ENCODE assay signal across 14 cellular contexts in genomic region chr20:32621071-32621913, GRCh38. TPM values are rescaled to one million over a fixed set of nuclear protein-coding genes. Genes with fewer than 3 reads are reported as not detected.
DNase-seq lines count a peak whose midpoint lies in the region; ATAC-seq, FAIRE-seq and TF ChIP-seq lines count a peak whose summit lies in the region.
"Had no signal": no experiment of that assay in that cellular context is flagged by ENCODE, and none has a peak within 500 bp of the region (broad histone marks: within the 10 kb centered on the region; RNA-seq: fewer than 3 reads in every experiment).

No MANE protein-coding gene starts in this region.

- 79 to 84% methylated on average over 6 of the region's 6 CpGs for WGBS in pancreas, 2 donors

- FAIRE-seq in pancreas (lab: Jason Lieb, UNC): no peak

- H3K4me3 Mint-ChIP-seq in activated naive CD4-positive, alpha-beta T cell treated with anti-CD3 and anti-CD28 coated beads for 36 hours: no peak overlapping the region
- H3K4me3 Mint-ChIP-seq in activated CD4-positive, alpha-beta memory T cell treated with anti-CD3 and anti-CD28 coated beads, Interleukin-2, amount 10 ng/mL, durations not matched to agents 7 days and 5 days: no peak overlapping the region
- H3K4me3 Mint-ChIP-seq: stimulated activated effector memory CD8-positive, alpha-beta T cell treated with anti-CD3 and anti-CD28 coated beads, Interleukin-12 subunit alpha, Interleukin-12 subunit beta, amount 100 ng/mL, for 72 hours had no signal

- H3K36me3 ChIP-seq in osteoblast (ENCODE audit: insufficient read depth, low read length): no peaks in the 10 kb centered on the region
- no peaks in the 10 kb centered on the region for H3K36me3 ChIP-seq in pancreas

- intact Hi-C loops in activated naive CD4-positive, alpha-beta T cell treated with anti-CD3 and anti-CD28 coated beads for 36 hours (cut with micrococcal nuclease): no loop called here
- intact Hi-C loops in pancreas (cut with DNase I): no loop called here

- ATAC-seq in pancreas (no peak), HG03439 (IDR thresholded peaks at IDR 0.05; ENCODE audit: unreplicated experiment) (no peak)
- ATAC-seq: activated CD4-positive, CD25-positive, alpha-beta regulatory T cell treated with anti-CD3 and anti-CD28 coated beads, Interleukin-2, amount 50 U/mL, for 24 hours; foreskin keratinocyte had no signal

- no peak for DNase-seq in activated naive CD4-positive, alpha-beta T cell treated with anti-CD3 and anti-CD28 coated beads for 36 hours
- no peak for DNase-seq in activated naive CD4-positive, alpha-beta T cell treated with Interleukin-2 at 50 U/mL for 16 hours
- DNase-seq in HPDE6-E6E7 (ENCODE audit: extremely low spot score) (peak; percentile 87), osteoblast (ENCODE audit: insufficient read length, low spot score, missing footprints) (peak; percentile 94), pancreas (no peak), cerebellum (ENCODE audit: low spot score) (no peak)
- DNase-seq in activated CD4-positive, alpha-beta memory T cell treated with anti-CD3 and anti-CD28 coated beads, Interleukin-2, amount 10 ng/mL, durations not matched to agents 7 days and 5 days: peak; percentile 25
- DNase-seq: foreskin keratinocyte; KBM-7; NCI-H187 treated with DMSO at 0.1 percent for 48 hours; stimulated activated CD4-positive, alpha-beta T cell treated with anti-CD3 and anti-CD28 coated beads, Interleukin-2, amount 100 ng/mL, for 48 hours had no signal

- H3K4me3 ChIP-seq in osteoblast (ENCODE audit: insufficient read depth, low read length) (no peak overlapping the region), pancreas (no peak overlapping the region)

- H3K9me3 ChIP-seq in osteoblast (ENCODE audit: low read depth, low read length): no peaks in the 10 kb centered on the region
- H3K9me3 ChIP-seq in pancreas: no peaks in the 10 kb centered on the region

- no peak overlapping the region for H2AFZ ChIP-seq in osteoblast (ENCODE audit: low read length)

- H3K4me1 ChIP-seq in osteoblast (ENCODE audit: insufficient read depth, low read length) (no peaks in the 10 kb centered on the region), pancreas (no peaks in the 10 kb centered on the region)
- H3K4me1 ChIP-seq: foreskin keratinocyte had no signal

- TF ChIP-seq CTCF in osteoblast (IDR thresholded peaks at IDR 0.05; ENCODE audit: extremely low read depth, low read depth, low read length): no peak
- no peak for TF ChIP-seq CTCF in pancreas (IDR thresholded peaks at IDR 0.05)

- no peaks in the 10 kb centered on the region for H3K36me3 Mint-ChIP-seq in activated naive CD4-positive, alpha-beta T cell treated with anti-CD3 and anti-CD28 coated beads for 36 hours (ENCODE audit: low read depth)
- no peaks in the 10 kb centered on the region for H3K36me3 Mint-ChIP-seq in activated CD4-positive, alpha-beta memory T cell treated with anti-CD3 and anti-CD28 coated beads, Interleukin-2, amount 10 ng/mL, durations not matched to agents 7 days and 5 days (ENCODE audit: low read depth)
- H3K36me3 Mint-ChIP-seq: stimulated activated effector memory CD8-positive, alpha-beta T cell treated with anti-CD3 and anti-CD28 coated beads, Interleukin-12 subunit alpha, Interleukin-12 subunit beta, amount 100 ng/mL, for 72 hours had no signal

- POLR2A ChIA-PET in activated CD4-positive, alpha-beta memory T cell treated with anti-CD3 and anti-CD28 coated beads, Interleukin-2, amount 10 ng/mL, durations not matched to agents 7 days and 5 days (lab: Charles Lee): no interaction called here

- H3K27ac ChIP-seq in osteoblast (ENCODE audit: low read depth, low read length) (no peak overlapping the region), pancreas (no peak overlapping the region)
- H3K27ac ChIP-seq: foreskin keratinocyte had no signal

- no peaks in the 10 kb centered on the region for H3K9me3 Mint-ChIP-seq in activated naive CD4-positive, alpha-beta T cell treated with anti-CD3 and anti-CD28 coated beads for 36 hours
- H3K9me3 Mint-ChIP-seq in activated CD4-positive, alpha-beta memory T cell treated with anti-CD3 and anti-CD28 coated beads, Interleukin-2, amount 10 ng/mL, durations not matched to agents 7 days and 5 days: no peaks in the 10 kb centered on the region
- H3K9me3 Mint-ChIP-seq: stimulated activated effector memory CD8-positive, alpha-beta T cell treated with anti-CD3 and anti-CD28 coated beads, Interleukin-12 subunit alpha, Interleukin-12 subunit beta, amount 100 ng/mL, for 72 hours had no signal

- H3K4me1 Mint-ChIP-seq in activated naive CD4-positive, alpha-beta T cell treated with anti-CD3 and anti-CD28 coated beads for 36 hours (ENCODE audit: low read depth): peaks cover 3% of the 10 kb centered on the region
- H3K4me1 Mint-ChIP-seq in activated CD4-positive, alpha-beta memory T cell treated with anti-CD3 and anti-CD28 coated beads, Interleukin-2, amount 10 ng/mL, durations not matched to agents 7 days and 5 days: no peaks in the 10 kb centered on the region
- H3K4me1 Mint-ChIP-seq: stimulated activated effector memory CD8-positive, alpha-beta T cell treated with anti-CD3 and anti-CD28 coated beads, Interleukin-12 subunit alpha, Interleukin-12 subunit beta, amount 100 ng/mL, for 72 hours had no signal

- CTCF ChIA-PET in activated naive CD4-positive, alpha-beta T cell treated with anti-CD3 and anti-CD28 coated beads for 36 hours (lab: Charles Lee): no interaction called here
- CTCF ChIA-PET in activated CD4-positive, alpha-beta memory T cell treated with anti-CD3 and anti-CD28 coated beads, Interleukin-2, amount 10 ng/mL, durations not matched to agents 7 days and 5 days (lab: Charles Lee): interaction anchor here (1.2 kb wide), 1 partner anchor 157 kb away, joined by 3 read pairs; no protein-coding TSS in a partner anchor

- peaks cover 14% of the 10 kb centered on the region for H3K27me3 ChIP-seq in osteoblast (ENCODE audit: insufficient read depth, low read length)
- H3K27me3 ChIP-seq in pancreas: no peaks in the 10 kb centered on the region

- peaks cover 3% of the 10 kb centered on the region for H3K27me3 Mint-ChIP-seq in activated naive CD4-positive, alpha-beta T cell treated with anti-CD3 and anti-CD28 coated beads for 36 hours (ENCODE audit: low read depth)
- no peaks in the 10 kb centered on the region for H3K27me3 Mint-ChIP-seq in activated CD4-positive, alpha-beta memory T cell treated with anti-CD3 and anti-CD28 coated beads, Interleukin-2, amount 10 ng/mL, durations not matched to agents 7 days and 5 days

- H4K20me1 ChIP-seq in osteoblast (ENCODE audit: insufficient read depth, low read length): no peaks in the 10 kb centered on the region

- no peaks in the 10 kb centered on the region for H3K79me2 ChIP-seq in osteoblast (ENCODE audit: insufficient read depth, low read length)

- H3K4me2 ChIP-seq in osteoblast (ENCODE audit: insufficient read depth, low read length): no peak overlapping the region

- H3K27ac Mint-ChIP-seq in activated naive CD4-positive, alpha-beta T cell treated with anti-CD3 and anti-CD28 coated beads for 36 hours: peak overlapping the region; percentile 1
- H3K27ac Mint-ChIP-seq in activated CD4-positive, alpha-beta memory T cell treated with anti-CD3 and anti-CD28 coated beads, Interleukin-2, amount 10 ng/mL, durations not matched to agents 7 days and 5 days: no peak overlapping the region
- H3K27ac Mint-ChIP-seq: stimulated activated effector memory CD8-positive, alpha-beta T cell treated with anti-CD3 and anti-CD28 coated beads, Interleukin-12 subunit alpha, Interleukin-12 subunit beta, amount 100 ng/mL, for 72 hours had no signal

RNA-seq across cellular contexts. Expression of gene NOL4L, which starts 36.2 kb away (rescaled TPM):
- total RNA-seq in activated naive CD4-positive, alpha-beta T cell treated with anti-CD3 and anti-CD28 coated beads for 36 hours: 10 to 100 TPM; 24.8 to 29.2 TPM
- 10 to 100 TPM; 17.1 to 19.1 TPM for total RNA-seq in activated CD4-positive, alpha-beta memory T cell treated with anti-CD3 and anti-CD28 coated beads, Interleukin-2, amount 10 ng/mL, durations not matched to agents 7 days and 5 days
- total RNA-seq in osteoblast (5.9 and 6.2 TPM in 2 replicates), pancreas (10 to 100 TPM in 4 of 6 donors, 1 to 10 TPM in 2; 8.7 to 14.5 (median 10.2) TPM), cerebellum (33.0 TPM)
- 10 to 100 TPM; 10.2 to 13.2 TPM for polyA plus RNA-seq in pancreas

RNA-seq across cellular contexts. Expression of gene C20orf203, which starts 52.4 kb away (rescaled TPM):
- total RNA-seq in activated naive CD4-positive, alpha-beta T cell treated with anti-CD3 and anti-CD28 coated beads for 36 hours: under 1 TPM in 1 of 2 experiments, not detected in 1; 0.07 TPM
- under 1 TPM; 0.13 to 0.15 TPM for total RNA-seq in activated CD4-positive, alpha-beta memory T cell treated with anti-CD3 and anti-CD28 coated beads, Interleukin-2, amount 10 ng/mL, durations not matched to agents 7 days and 5 days
- total RNA-seq in osteoblast: under 0.01 and 0.29 TPM in 2 replicates
- under 1 TPM in 2 of 6 donors, not detected in 4; 0.03 to 0.08 TPM for total RNA-seq in pancreas
- under 1 TPM in 1 of 2 donors, not detected in 1; 0.08 TPM for polyA plus RNA-seq in pancreas
- total RNA-seq in cerebellum: 0.64 TPM
- total RNA-seq: foreskin keratinocyte had no signal
- polyA plus RNA-seq: foreskin keratinocyte had no signal

Comparison
In these comparisons a context has a peak if more than half of its experiments do, and no peak if none do; other contexts are left out.
1. DNase-seq: peak in HPDE6-E6E7 (single experiment), activated CD4-positive, alpha-beta memory T cell treated with anti-CD3 and anti-CD28 coated beads, Interleukin-2, amount 10 ng/mL, durations not matched to agents 7 days and 5 days (single experiment) and osteoblast (single experiment); none in activated naive CD4-positive, alpha-beta T cell treated with anti-CD3 and anti-CD28 coated beads for 36 hours (single experiment), activated naive CD4-positive, alpha-beta T cell treated with Interleukin-2 at 50 U/mL for 16 hours (single experiment), pancreas (0 of 6) and cerebellum (single experiment).